In genomic region chr22:20019661-20020532, GRCh38 we compare ENCODE assay signal across 7 cellular contexts. TPM values are rescaled to one million over a fixed set of nuclear protein-coding genes. Genes with fewer than 3 reads are reported as not detected.
A peak's percentile ranks its signal among the peaks of the same experiment; 100 is the strongest.
DNase-seq lines count a peak whose midpoint lies in the region; ATAC-seq lines count a peak whose summit lies in the region.

No MANE protein-coding gene starts in this region.

- in situ Hi-C loops in HAP-1 (cut with MboI; ENCODE audit: low sequenced_read_pairs) = loop anchor here (10.0 kb wide), 1 partner anchor 55 kb away; no protein-coding TSS in a partner anchor

- no peaks in the 10 kb centered on the region; the same call in 1 of the 2 replicates for H3K9me3 ChIP-seq in HAP-1

- no peak for ATAC-seq in stimulated activated memory B cell treated with anti-CD40 and anti-IgM and Interleukin-4, amounts not matched to agents 10 μg/mL and 1 μg/mL and 100 μg/mL, for 72 hours
- no peak for ATAC-seq in HG02973 (IDR thresholded peaks at IDR 0.05; ENCODE audit: unreplicated experiment)
- no peak for ATAC-seq in GM21390 (IDR thresholded peaks at IDR 0.05; ENCODE audit: unreplicated experiment)

- peaks cover 11% of the 10 kb centered on the region for H3K4me1 ChIP-seq in HAP-1

- H3K27me3 Mint-ChIP-seq in activated T-helper 1 cell treated with anti-CD3 and anti-CD28 coated beads, Interleukin-12 subunit alpha, Interleukin-12 subunit beta, Interleukin-2, Interleukin-4 antibody, amounts not matched to agents 30 ng/mL and 10 ng/mL and 1 ng/mL, durations not matched to agents 14 hours and 24 hours and 36 hours (ENCODE audit: insufficient read depth) = peaks cover 28% of the 10 kb centered on the region
- H3K27me3 Mint-ChIP-seq in immature natural killer cell (ENCODE audit: low read depth in 3 of 3) = peaks cover 0 to 14% (median 4%) of the 10 kb centered on the region in 3 donors
- H3K27me3 Mint-ChIP-seq in stimulated activated memory B cell treated with anti-CD40 and anti-IgM and Interleukin-4, amounts not matched to agents 10 μg/mL and 1 μg/mL and 100 μg/mL, for 72 hours = peaks cover 9% of the 10 kb centered on the region

- no peaks in the 10 kb centered on the region for H3K9me3 Mint-ChIP-seq in activated T-helper 1 cell treated with anti-CD3 and anti-CD28 coated beads, Interleukin-12 subunit alpha, Interleukin-12 subunit beta, Interleukin-2, Interleukin-4 antibody, amounts not matched to agents 30 ng/mL and 10 ng/mL and 1 ng/mL, durations not matched to agents 14 hours and 24 hours and 36 hours
- no peaks in the 10 kb centered on the region for H3K9me3 Mint-ChIP-seq in immature natural killer cell
- H3K9me3 Mint-ChIP-seq in stimulated activated memory B cell treated with anti-CD40 and anti-IgM and Interleukin-4, amounts not matched to agents 10 μg/mL and 1 μg/mL and 100 μg/mL, for 72 hours = no peaks in the 10 kb centered on the region

- H3K27ac Mint-ChIP-seq in activated T-helper 1 cell treated with anti-CD3 and anti-CD28 coated beads, Interleukin-12 subunit alpha, Interleukin-12 subunit beta, Interleukin-2, Interleukin-4 antibody, amounts not matched to agents 30 ng/mL and 10 ng/mL and 1 ng/mL, durations not matched to agents 14 hours and 24 hours and 36 hours = peak overlapping the region; percentile 93
- H3K27ac Mint-ChIP-seq in immature natural killer cell = peak overlapping the region; percentile 86 to 97 (median 96)
- H3K27ac Mint-ChIP-seq in stimulated activated memory B cell treated with anti-CD40 and anti-IgM and Interleukin-4, amounts not matched to agents 10 μg/mL and 1 μg/mL and 100 μg/mL, for 72 hours = peak overlapping the region; percentile 78

- H3K4me3 Mint-ChIP-seq in activated T-helper 1 cell treated with anti-CD3 and anti-CD28 coated beads, Interleukin-12 subunit alpha, Interleukin-12 subunit beta, Interleukin-2, Interleukin-4 antibody, amounts not matched to agents 30 ng/mL and 10 ng/mL and 1 ng/mL, durations not matched to agents 14 hours and 24 hours and 36 hours = peak overlapping the region; percentile 83
- peak overlapping the region; percentile 90 to 95 (median 93) for H3K4me3 Mint-ChIP-seq in immature natural killer cell
- peak overlapping the region; percentile 87 for H3K4me3 Mint-ChIP-seq in stimulated activated memory B cell treated with anti-CD40 and anti-IgM and Interleukin-4, amounts not matched to agents 10 μg/mL and 1 μg/mL and 100 μg/mL, for 72 hours

- intact Hi-C loops in activated T-helper 1 cell treated with anti-CD3 and anti-CD28 coated beads, Interleukin-12 subunit alpha, Interleukin-12 subunit beta, Interleukin-2, Interleukin-4 antibody, amounts not matched to agents 30 ng/mL and 10 ng/mL and 1 ng/mL, durations not matched to agents 14 hours and 24 hours and 36 hours (cut with micrococcal nuclease) = loop anchor here (2.0 kb wide), 2 partner anchors 81 to 111 kb away; partner anchors contain the start of gene ZDHHC8

- H3K36me3 Mint-ChIP-seq in activated T-helper 1 cell treated with anti-CD3 and anti-CD28 coated beads, Interleukin-12 subunit alpha, Interleukin-12 subunit beta, Interleukin-2, Interleukin-4 antibody, amounts not matched to agents 30 ng/mL and 10 ng/mL and 1 ng/mL, durations not matched to agents 14 hours and 24 hours and 36 hours (ENCODE audit: low read depth) = no peaks in the 10 kb centered on the region
- H3K36me3 Mint-ChIP-seq in immature natural killer cell = peaks cover 0 to 3% (median 0%) of the 10 kb centered on the region in 3 donors
- peaks cover 7% of the 10 kb centered on the region for H3K36me3 Mint-ChIP-seq in stimulated activated memory B cell treated with anti-CD40 and anti-IgM and Interleukin-4, amounts not matched to agents 10 μg/mL and 1 μg/mL and 100 μg/mL, for 72 hours

- H3K27me3 ChIP-seq in HAP-1 (ENCODE audit: low read depth) = no peaks in the 10 kb centered on the region

- H3K36me3 ChIP-seq in HAP-1 (replicated peaks) = no peaks in the 10 kb centered on the region

- peaks cover 22% of the 10 kb centered on the region for H3K4me1 Mint-ChIP-seq in activated T-helper 1 cell treated with anti-CD3 and anti-CD28 coated beads, Interleukin-12 subunit alpha, Interleukin-12 subunit beta, Interleukin-2, Interleukin-4 antibody, amounts not matched to agents 30 ng/mL and 10 ng/mL and 1 ng/mL, durations not matched to agents 14 hours and 24 hours and 36 hours (ENCODE audit: low read depth)
- H3K4me1 Mint-ChIP-seq in immature natural killer cell = peaks cover 47 to 50% of the 10 kb centered on the region in 2 donors
- H3K4me1 Mint-ChIP-seq in stimulated activated memory B cell treated with anti-CD40 and anti-IgM and Interleukin-4, amounts not matched to agents 10 μg/mL and 1 μg/mL and 100 μg/mL, for 72 hours = peaks cover 44% of the 10 kb centered on the region

- H3K4me3 ChIP-seq in HAP-1 = peak overlapping the region; percentile 34

- DNase-seq in HAP-1 (ENCODE audit: low spot score in 2 of 2) (no peak), immature natural killer cell (no peak), NCI-H2196 (lab: John Stamatoyannopoulos, UW; ENCODE audit: unreplicated experiment) (no peak)
- no peak for DNase-seq in activated T-helper 1 cell treated with anti-CD3 and anti-CD28 coated beads, Interleukin-12 subunit alpha, Interleukin-12 subunit beta, Interleukin-2, Interleukin-4 antibody, amounts not matched to agents 30 ng/mL and 10 ng/mL and 1 ng/mL, durations not matched to agents 14 hours and 24 hours and 36 hours (ENCODE audit: low spot score)

RNA-seq across cellular contexts. Expression of gene TANGO2, which starts 1.0 kb away (rescaled TPM):
- total RNA-seq in activated T-helper 1 cell treated with anti-CD3 and anti-CD28 coated beads, Interleukin-12 subunit alpha, Interleukin-12 subunit beta, Interleukin-2, Interleukin-4 antibody, amounts not matched to agents 30 ng/mL and 10 ng/mL and 1 ng/mL, durations not matched to agents 14 hours and 24 hours and 36 hours = 29.2 and 30.0 TPM in 2 replicates
- 10 to 100 TPM; 43.3 to 68.6 (median 56.6) TPM for polyA plus RNA-seq in immature natural killer cell

RNA-seq across cellular contexts. Expression of gene ARVCF, which starts 3.3 kb away (rescaled TPM):
- total RNA-seq in activated T-helper 1 cell treated with anti-CD3 and anti-CD28 coated beads, Interleukin-12 subunit alpha, Interleukin-12 subunit beta, Interleukin-2, Interleukin-4 antibody, amounts not matched to agents 30 ng/mL and 10 ng/mL and 1 ng/mL, durations not matched to agents 14 hours and 24 hours and 36 hours = 2.4 and 3.1 TPM in 2 replicates
- polyA plus RNA-seq in immature natural killer cell = 10 to 100 TPM in 1 of 3 donors, 1 to 10 TPM in 2; 5.3 to 15.9 (median 5.3) TPM
